In genomic region chr7:98105942-98106544, GRCh38 we compare ENCODE assay signal across 8 cellular contexts. TPM values are rescaled to one million over a fixed set of nuclear protein-coding genes. Genes with fewer than 3 reads are reported as not detected.
DNase-seq lines count a peak whose midpoint lies in the region; ATAC-seq and TF ChIP-seq lines count a peak whose summit lies in the region.

No MANE protein-coding gene starts in this region.

- peak overlapping the region in 9 of 10 donors; percentile 34 to 96 (median 49) for H3K27ac Mint-ChIP-seq in naive thymus-derived CD8-positive, alpha-beta T cell

- H3K4me3 Mint-ChIP-seq in naive thymus-derived CD8-positive, alpha-beta T cell, result peak overlapping the region; percentile 76 to 99 (median 96)

- H3K9me3 ChIP-seq in heart right ventricle, result peaks cover 0 to 16% (median 0%) of the 10 kb centered on the region in 11 donors

- no peaks in the 10 kb centered on the region for H3K36me3 ChIP-seq in heart right ventricle

- H3K4me3 ChIP-seq in heart right ventricle, result peak overlapping the region in 2 of 10 donors; percentile 75 to 100

- peaks cover 3 to 16% (median 9%) of the 10 kb centered on the region in 5 donors for H3K27me3 Mint-ChIP-seq in naive thymus-derived CD8-positive, alpha-beta T cell

- H3K9me3 Mint-ChIP-seq in naive thymus-derived CD8-positive, alpha-beta T cell, result peaks cover 0 to 12% (median 4%) of the 10 kb centered on the region in 9 donors

- H3K4me1 Mint-ChIP-seq in naive thymus-derived CD8-positive, alpha-beta T cell, result peaks cover 17 to 42% (median 35%) of the 10 kb centered on the region in 4 donors

- H3K27me3 ChIP-seq in heart right ventricle, result peaks cover 0 to 4% (median 0%) of the 10 kb centered on the region in 7 donors

- DNase-seq in GM10266 (ENCODE audit: extremely low spot score) (no peak), heart right ventricle (no peak), NCI-H2029 (lab: John Stamatoyannopoulos, UW) (no peak)
- DNase-seq in activated T-cell treated with anti-CD3 and anti-CD28 coated beads, Interleukin-2, amount 50 U/mL, for 1 hour, result peak; percentile 29
- DNase-seq in naive thymus-derived CD8-positive, alpha-beta T cell, result peak in 1 of 10 donors; percentile 2

- peaks cover 6 to 41% (median 29%) of the 10 kb centered on the region in 9 donors for H3K4me1 ChIP-seq in heart right ventricle

- POLR2A ChIA-PET in naive thymus-derived CD8-positive, alpha-beta T cell (lab: Charles Lee), result interaction anchor here (0.5 to 1.6 kb wide), 9 partner anchors 18 to 1995 kb away, joined by 3 to 9 read pairs (median 3); no protein-coding TSS in a partner anchor

- TF ChIP-seq CTCF in GM10266 (IDR thresholded peaks at IDR 0.05; ENCODE audit: control insufficient read depth, insufficient read depth, low read depth, missing control alignments) (peak; percentile 14), heart right ventricle (IDR thresholded peaks at IDR 0.05) (no peak)

- ATAC-seq in HG02885 (IDR thresholded peaks at IDR 0.05; ENCODE audit: poor library complexity, unreplicated experiment), result peak; percentile 3
- ATAC-seq in naive thymus-derived CD8-positive, alpha-beta T cell, result no peak
- ATAC-seq in GM19023 (IDR thresholded peaks at IDR 0.05; ENCODE audit: unreplicated experiment), result no peak
- no peak for ATAC-seq in heart right ventricle
- ATAC-seq in HG02571 (IDR thresholded peaks at IDR 0.05; ENCODE audit: unreplicated experiment), result no peak

- 69 to 71% methylated on average over 6 of the region's 6 CpGs for WGBS in heart right ventricle, 2 donors

- intact Hi-C loops in heart right ventricle (cut with DNase I), result loop anchor here in 9 of 10 donors (1.0 to 10.0 kb wide), 8 partner anchors 60 to 84 kb away; no protein-coding TSS in a partner anchor

- H3K36me3 Mint-ChIP-seq in naive thymus-derived CD8-positive, alpha-beta T cell, result peaks cover 0 to 6% (median 4%) of the 10 kb centered on the region in 3 donors

- H3K27ac ChIP-seq in heart right ventricle, result no peak overlapping the region

RNA-seq across cellular contexts. Expression of gene LMTK2, which starts 0.6 kb away (rescaled TPM):
- total RNA-seq in naive thymus-derived CD8-positive, alpha-beta T cell, result 10 to 100 TPM; 23.4 to 27.9 TPM
- 1 to 10 TPM; 1.8 to 4.9 (median 3.1) TPM for polyA plus RNA-seq in naive thymus-derived CD8-positive, alpha-beta T cell
- total RNA-seq in heart right ventricle, result 10 to 100 TPM; 15.9 to 50.2 (median 33.6) TPM
- 1 to 10 TPM; 2.9 to 5.0 TPM for polyA plus RNA-seq in heart right ventricle
